12 cellular contexts compared by ENCODE assay signal in genomic region chr7:2258661-2259365, GRCh38. TPM values are rescaled to one million over a fixed set of nuclear protein-coding genes. Genes with fewer than 3 reads are reported as not detected.
A peak's percentile ranks its signal among the peaks of the same experiment; 100 is the strongest.
DNase-seq lines count a peak whose midpoint lies in the region; ATAC-seq, FAIRE-seq and TF ChIP-seq lines count a peak whose summit lies in the region.
"Had no signal": no experiment of that assay in that cellular context is flagged by ENCODE, and none has a peak within 500 bp of the region (broad histone marks: within the 10 kb centered on the region; RNA-seq: fewer than 3 reads in every experiment).

No MANE protein-coding gene starts in this region.

- no peak for TF ChIP-seq EP300 in H1 (IDR thresholded peaks at IDR 0.05; ENCODE audit: borderline replicate concordance in 1 of 2, low read depth in 2 of 2, low read length in 2 of 2)

- intact Hi-C loops in body of pancreas (cut with DNase I) = no loop called here

- peak; percentile 80 for DNase-seq in GM13977 (ENCODE audit: low spot score)
- DNase-seq in H1 (ENCODE audit: low read depth in 1 of 2, low spot score in 2 of 2) = no peak
- DNase-seq in OCI-M2 (lab: John Stamatoyannopoulos, UW; ENCODE audit: unreplicated experiment) = no peak
- no peak for DNase-seq in body of pancreas
- DNase-seq in DMS79 treated with DMSO at 0.1 percent for 48 hours (lab: John Stamatoyannopoulos, UW) = no peak
- DNase-seq in HK-2 (ENCODE audit: unreplicated experiment) = no peak
- DNase-seq: gastrocnemius medialis, left ventricle myocardium inferior, NCI-H1417 had no signal

- H4K91ac ChIP-seq in H1 (replicated peaks; ENCODE audit: insufficient read length, low read length) = no peak overlapping the region

- H3K18ac ChIP-seq in H1 (ENCODE audit: extremely low read depth, low read length) = no peak overlapping the region

- no peak for TF ChIP-seq RAD21 in H1 (IDR thresholded peaks at IDR 0.05 in 1 of 2, conservative IDR thresholded peaks at IDR 0.05 in 1 of 2; ENCODE audit: low read depth in 2 of 2, low read length in 2 of 2)

- H3K4me1 ChIP-seq in H1 (replicated peaks in 1 of 4; ENCODE audit: control insufficient read depth in 3 of 4, insufficient read depth in 4 of 4, low read length in 3 of 4) (no peaks in the 10 kb centered on the region), body of pancreas (no peaks in the 10 kb centered on the region)
- H3K4me1 ChIP-seq: gastrocnemius medialis, left ventricle myocardium inferior, tibial nerve had no signal

- H3K14ac ChIP-seq in H1 (ENCODE audit: insufficient read length) = no peak overlapping the region

- H3K23ac ChIP-seq in H1 (ENCODE audit: insufficient read length) = no peak overlapping the region

- H2AFZ ChIP-seq in H1 (ENCODE audit: low read length) = no peak overlapping the region

- H3K36me3 ChIP-seq in H1 (ENCODE audit: control insufficient read depth in 2 of 4, insufficient read depth in 4 of 4, low read length in 3 of 4) (peaks cover under 1 to 14% (median 4%) of the 10 kb centered on the region in 4 experiments; a peak in 5 of 8 replicates), body of pancreas (replicated peaks in 1 of 2; ENCODE audit: insufficient read depth in 1 of 2, low read depth in 2 of 2) (peaks cover 0 to 7% of the 10 kb centered on the region in 2 donors)

- no peaks in the 10 kb centered on the region for H3K79me1 ChIP-seq in H1 (ENCODE audit: low read depth, low read length)

- CTCF ChIA-PET in H1 (lab: Charles Lee; ENCODE audit: partially characterized antibody) = interaction anchor here (0.6 to 7.4 kb wide), 4 partner anchors 10 to 375 kb away, joined by 3 to 38 read pairs (median 3); no protein-coding TSS in a partner anchor

- H2BK12ac ChIP-seq in H1 (ENCODE audit: low read depth, low read length) = no peak overlapping the region

- peak; percentile 69 for ATAC-seq in GM21381 (IDR thresholded peaks at IDR 0.05; ENCODE audit: unreplicated experiment)
- peak; percentile 61 for ATAC-seq in HG03103 (IDR thresholded peaks at IDR 0.05; ENCODE audit: low read depth, unreplicated experiment)
- ATAC-seq in body of pancreas = no peak
- ATAC-seq: gastrocnemius medialis had no signal

- POLR2A ChIA-PET in H1 (lab: Charles Lee; ENCODE audit: partially characterized antibody) = interaction anchor here (0.7 to 4.1 kb wide), 7 partner anchors 10 to 95 kb away, joined by 3 to 13 read pairs (median 3); partner anchors contain the start of genes EIF3B and MAD1L1

- no peak for TF ChIP-seq POLR2A in H1 (IDR thresholded peaks at IDR 0.05; ENCODE audit: control extremely low read depth in 1 of 2, low read depth in 2 of 2, low read length in 2 of 2)
- no peak for TF ChIP-seq POLR2A in body of pancreas (IDR thresholded peaks at IDR 0.05)

- H3K23me2 ChIP-seq in H1 (ENCODE audit: low read depth, low read length) = no peaks in the 10 kb centered on the region

- no peak for TF ChIP-seq CTCF in GM13977 (IDR thresholded peaks at IDR 0.05; ENCODE audit: extremely low read depth, insufficient read depth, missing control alignments)
- no peak for TF ChIP-seq CTCF in H1 (IDR thresholded peaks at IDR 0.05; ENCODE audit: control extremely low read depth in 1 of 3, insufficient read depth in 1 of 3, low read depth in 1 of 3, low read length in 3 of 3)
- no peak for TF ChIP-seq CTCF in body of pancreas (IDR thresholded peaks at IDR 0.05)

- no peak overlapping the region for H3K27ac ChIP-seq in H1 (ENCODE audit: low read depth, low read length)
- H3K27ac ChIP-seq in body of pancreas = no peak overlapping the region
- H3K27ac ChIP-seq: gastrocnemius medialis, left ventricle myocardium inferior, tibial nerve had no signal

- no peak overlapping the region for H3K9ac ChIP-seq in H1 (replicated peaks in 1 of 4; ENCODE audit: extremely low read depth in 1 of 4, low read depth in 3 of 4, low read length in 3 of 4)

- no peaks in the 10 kb centered on the region for H3K79me2 ChIP-seq in H1 (ENCODE audit: control insufficient read depth in 1 of 2, insufficient read depth in 2 of 2, low read length in 2 of 2)

- H3K4ac ChIP-seq in H1 (replicated peaks; ENCODE audit: insufficient read length, low read depth, low read length) = no peak overlapping the region

- peak overlapping the region; percentile 68 for H4K8ac ChIP-seq in H1 (ENCODE audit: extremely low read depth, insufficient read depth, low read length)

- peaks cover 0 to 11% of the 10 kb centered on the region in 2 experiments for H4K20me1 ChIP-seq in H1 (replicated peaks in 1 of 2; ENCODE audit: control insufficient read depth in 1 of 2, insufficient read depth in 2 of 2, low read length in 2 of 2)

- in situ Hi-C loops in GM13977 (cut with MboI; ENCODE audit: low pct_unique_long_range_greater_than_20kb, low sequenced_read_pairs, unreplicated experiment) = no loop called here

- H2AK5ac ChIP-seq in H1 (ENCODE audit: low read depth, low read length) = no peak overlapping the region

- 90% methylated on average over 19 of the region's 34 CpGs; no CpG with 5 or more reads in 1 of the 2 experiments for WGBS in H1 (ENCODE audit: extremely low coverage in 1 of 2, insufficient coverage in 1 of 2, insufficient read length in 1 of 2, insufficient replicate concordance in 2 of 2, low coverage in 1 of 2, low lambda C conversion rate in 2 of 2, missing lambda C conversion rate in 1 of 2), 2 experiments
- 88 to 98% methylated on average over 10 to 30 of the region's 34 CpGs for WGBS in body of pancreas, 2 donors

- no peak overlapping the region for H4K5ac ChIP-seq in H1 (ENCODE audit: insufficient read length, low read depth, low read length)

- H3K4me3 ChIP-seq in H1 (ENCODE audit: extremely low read depth in 1 of 4, insufficient read depth in 2 of 4, low read depth in 3 of 4, low read length in 4 of 4) (no peak overlapping the region), body of pancreas (no peak overlapping the region)
- H3K4me3 ChIP-seq: gastrocnemius medialis, left ventricle myocardium inferior, tibial nerve had no signal

- no peak for FAIRE-seq in H1 (lab: Jason Lieb, UNC)

- no peaks in the 10 kb centered on the region for H3K27me3 ChIP-seq in H1 (replicated peaks in 1 of 4; ENCODE audit: control insufficient read depth in 3 of 4, extremely low read depth in 1 of 4, insufficient read depth in 3 of 4, low read length in 3 of 4)
- no peaks in the 10 kb centered on the region for H3K27me3 ChIP-seq in body of pancreas
- H3K27me3 ChIP-seq: gastrocnemius medialis, tibial nerve had no signal

- no peak overlapping the region for H2BK20ac ChIP-seq in H1 (ENCODE audit: low read length)

- no peak overlapping the region; the same call in 1 of the 2 replicates for H2BK5ac ChIP-seq in H1 (ENCODE audit: low read depth, low read length)

- no peaks in the 10 kb centered on the region for H3K9me3 ChIP-seq in H1 (ENCODE audit: insufficient read depth in 2 of 2, low read depth in 1 of 2, low read length in 1 of 2)
- no peaks in the 10 kb centered on the region for H3K9me3 ChIP-seq in body of pancreas
- H3K9me3 ChIP-seq: gastrocnemius medialis, left ventricle myocardium inferior, tibial nerve had no signal

- no peak overlapping the region for H2BK15ac ChIP-seq in H1 (ENCODE audit: low read length)

- no peak overlapping the region for H3K56ac ChIP-seq in H1 (replicated peaks; ENCODE audit: insufficient read length, low read depth, low read length)

- no peak overlapping the region for H3K4me2 ChIP-seq in H1 (ENCODE audit: insufficient read depth in 1 of 2, low read depth in 2 of 2, low read length in 2 of 2)

- no peak overlapping the region for H2BK120ac ChIP-seq in H1 (replicated peaks; ENCODE audit: low read depth, low read length)

RNA-seq across cellular contexts. Expression of gene NUDT1, which starts 16.8 kb away (rescaled TPM):
- total RNA-seq in H1 (2021; fragmentation: NEBNext Ultra II Directional; extraction: Animal tissue kit (Norgen Biotek cat#: 25700)) = 76.1 and 85.2 TPM in 2 replicates
- 89.5 and 101 TPM in 2 replicates for polyA plus RNA-seq in H1 (2011; rRNA removed)
- 97.8 TPM for polyA plus RNA-seq in H1 (2011; cell fraction: cytosol; rRNA removed)
- polyA plus RNA-seq in H1 (2011; cell fraction: nucleus; rRNA removed) = 69.8 TPM
- 103 to 158 TPM (median 150 TPM) in 4 replicates for polyA plus RNA-seq in H1 (2012, experiment 1 of 2)
- polyA plus RNA-seq in H1 (2012, experiment 2 of 2) = 122 TPM
- polyA plus RNA-seq in H1 (2013, experiment 1 of 2) = 52.9 TPM
- 59.3 TPM for polyA plus RNA-seq in H1 (2013, experiment 2 of 2)
- 29.5 and 36.6 TPM in 2 replicates for polyA minus RNA-seq in H1 (2011; rRNA and poly(A)+ RNA removed)
- polyA minus RNA-seq in H1 (2011; cell fraction: cytosol; rRNA and poly(A)+ RNA removed) = 29.8 TPM
- polyA minus RNA-seq in H1 (2011; cell fraction: nucleus; rRNA and poly(A)+ RNA removed) = 20.8 TPM
- 10 to 100 TPM in 1 of 2 donors, not detected in 1; 26.2 TPM for total RNA-seq in body of pancreas

RNA-seq across cellular contexts. Expression of gene MRM2, which starts 16.8 kb away (rescaled TPM):
- 38.6 and 38.7 TPM in 2 replicates for total RNA-seq in H1 (2021; fragmentation: NEBNext Ultra II Directional; extraction: Animal tissue kit (Norgen Biotek cat#: 25700))
- polyA plus RNA-seq in H1 (2011; rRNA removed) = 17.2 and 19.0 TPM in 2 replicates
- 26.2 TPM for polyA plus RNA-seq in H1 (2011; cell fraction: cytosol; rRNA removed)
- 20.0 TPM for polyA plus RNA-seq in H1 (2011; cell fraction: nucleus; rRNA removed)
- polyA plus RNA-seq in H1 (2012, experiment 1 of 2) = 36.9 to 43.2 TPM (median 37.8 TPM) in 4 replicates
- polyA plus RNA-seq in H1 (2012, experiment 2 of 2) = 19.2 TPM
- 28.5 TPM for polyA plus RNA-seq in H1 (2013, experiment 1 of 2)
- polyA plus RNA-seq in H1 (2013, experiment 2 of 2) = 29.2 TPM
- 26.9 and 29.8 TPM in 2 replicates for polyA minus RNA-seq in H1 (2011; rRNA and poly(A)+ RNA removed)
- 13.9 TPM for polyA minus RNA-seq in H1 (2011; cell fraction: cytosol; rRNA and poly(A)+ RNA removed)
- polyA minus RNA-seq in H1 (2011; cell fraction: nucleus; rRNA and poly(A)+ RNA removed) = 13.0 TPM
- total RNA-seq in body of pancreas = 1 to 10 TPM; 7.6 to 8.8 TPM

RNA-seq across cellular contexts. Expression of gene MAD1L1, which starts 26.1 kb away (rescaled TPM):
- 38.8 and 40.4 TPM in 2 replicates for total RNA-seq in H1 (2021; fragmentation: NEBNext Ultra II Directional; extraction: Animal tissue kit (Norgen Biotek cat#: 25700))
- 44.6 and 61.5 TPM in 2 replicates for polyA plus RNA-seq in H1 (2011; rRNA removed)
- polyA plus RNA-seq in H1 (2011; cell fraction: cytosol; rRNA removed) = 39.0 TPM
- polyA plus RNA-seq in H1 (2011; cell fraction: nucleus; rRNA removed) = 51.0 TPM
- polyA plus RNA-seq in H1 (2012, experiment 1 of 2) = 21.3 to 37.3 TPM (median 33.3 TPM) in 4 replicates
- polyA plus RNA-seq in H1 (2012, experiment 2 of 2) = 26.7 TPM
- polyA plus RNA-seq in H1 (2013, experiment 1 of 2) = 17.3 TPM
- polyA plus RNA-seq in H1 (2013, experiment 2 of 2) = 16.6 TPM
- polyA minus RNA-seq in H1 (2011; rRNA and poly(A)+ RNA removed) = 21.0 and 24.8 TPM in 2 replicates
- 34.5 TPM for polyA minus RNA-seq in H1 (2011; cell fraction: cytosol; rRNA and poly(A)+ RNA removed)
- polyA minus RNA-seq in H1 (2011; cell fraction: nucleus; rRNA and poly(A)+ RNA removed) = 27.3 TPM
- total RNA-seq in body of pancreas = 10 to 100 TPM; 14.0 to 66.9 TPM

RNA-seq across cellular contexts. Expression of gene SNX8, which starts 55.4 kb away (rescaled TPM):
- total RNA-seq in H1 (2021; fragmentation: NEBNext Ultra II Directional; extraction: Animal tissue kit (Norgen Biotek cat#: 25700)) = 46.2 and 49.5 TPM in 2 replicates
- polyA plus RNA-seq in H1 (2011; rRNA removed) = 69.2 and 70.8 TPM in 2 replicates
- 43.8 TPM for polyA plus RNA-seq in H1 (2011; cell fraction: cytosol; rRNA removed)
- 87.4 TPM for polyA plus RNA-seq in H1 (2011; cell fraction: nucleus; rRNA removed)
- 24.9 to 55.7 TPM (median 48.9 TPM) in 4 replicates for polyA plus RNA-seq in H1 (2012, experiment 1 of 2)
- 15.1 TPM for polyA plus RNA-seq in H1 (2012, experiment 2 of 2)
- polyA plus RNA-seq in H1 (2013, experiment 1 of 2) = 13.0 TPM
- 12.5 TPM for polyA plus RNA-seq in H1 (2013, experiment 2 of 2)
- polyA minus RNA-seq in H1 (2011; rRNA and poly(A)+ RNA removed) = 76.9 and 104 TPM in 2 replicates
- polyA minus RNA-seq in H1 (2011; cell fraction: cytosol; rRNA and poly(A)+ RNA removed) = 27.6 TPM
- polyA minus RNA-seq in H1 (2011; cell fraction: nucleus; rRNA and poly(A)+ RNA removed) = 30.4 TPM
- total RNA-seq in body of pancreas = 1 to 10 TPM; 5.3 to 6.2 TPM
